22 cellular contexts compared by ENCODE assay signal in the genomic region with DNA sequence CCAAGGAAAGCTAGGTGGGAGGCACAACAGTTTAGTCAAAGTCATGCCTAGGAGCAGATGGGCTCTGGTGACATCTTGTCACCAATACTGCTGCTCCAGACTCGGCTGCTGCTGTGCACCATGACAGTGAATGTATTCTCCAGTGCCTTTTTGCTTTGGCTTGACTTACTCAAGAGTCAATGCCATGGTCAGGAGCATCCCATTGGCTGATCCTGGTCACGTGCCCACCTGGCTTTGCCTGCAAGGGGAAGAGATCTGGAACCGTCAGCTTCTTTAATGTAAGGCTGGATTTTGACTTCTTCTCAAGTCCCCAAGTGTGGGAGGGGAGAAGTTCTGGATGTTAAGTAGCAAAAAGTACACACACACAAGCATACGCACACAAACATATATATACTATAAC. TPM values are rescaled to one million over a fixed set of nuclear protein-coding genes. Genes with fewer than 3 reads are reported as not detected.
"Had no signal": no experiment of that assay in that cellular context is flagged by ENCODE, and none has a peak within 500 bp of the region (broad histone marks: within the 10 kb centered on the region; RNA-seq: fewer than 3 reads in every experiment).

No MANE protein-coding gene starts in this region.

- H3K27me3 ChIP-seq: adrenal gland, colonic mucosa, esophagus muscularis mucosa, gastrocnemius medialis, spleen, tibial artery had no signal

- FAIRE-seq: astrocyte had no signal

- H3K4me1 ChIP-seq: adrenal gland, colonic mucosa, spleen had no signal

- DNase-seq: activated CD8-positive, alpha-beta memory T cell treated with anti-CD3 and anti-CD28 coated beads for 24 hours; activated CD8-positive, alpha-beta memory T cell treated with anti-CD3 and anti-CD28 coated beads, Interleukin-2, amount 50 U/mL, for 4 hours; activated T-cell treated with anti-CD3 and anti-CD28 coated beads, Interleukin-2, amount 50 U/mL, for 24 hours; adrenal gland; colonic mucosa; gastrocnemius medialis; hypothalamus; mucosa of descending colon; nephron progenitor cell; occipital lobe; spleen; stimulated activated CD4-positive, alpha-beta T cell treated with anti-CD3 and anti-CD28 coated beads, Interleukin-4, amount 100 ng/mL, for 1 hour; stimulated activated naive CD4-positive, alpha-beta T cell treated with Interleukin-2 at 50 U/mL for 16 hours; T-cell; tibial artery had no signal

- H3K4me3 ChIP-seq: adrenal gland, colonic mucosa, esophagus muscularis mucosa, gastrocnemius medialis, mucosa of descending colon, spleen, tibial artery had no signal

- ATAC-seq: activated naive CD4-positive, alpha-beta T cell treated with anti-CD3 and anti-CD28 coated beads, Interleukin-2, amount 50 U/mL, for 72 hours; activated T-helper 17 cell treated with anti-CD3 and anti-CD28 coated beads, Interleukin-2, amount 50 U/mL, for 72 hours; gastrocnemius medialis; mucosa of descending colon; T-cell had no signal

- H3K27ac ChIP-seq: adrenal gland, colonic mucosa, gastrocnemius medialis, VCaP had no signal

- H3K36me3 ChIP-seq: adrenal gland, colonic mucosa, esophagus muscularis mucosa, gastrocnemius medialis, spleen, tibial artery had no signal

- H3K9me3 ChIP-seq: adrenal gland, colonic mucosa, esophagus muscularis mucosa, gastrocnemius medialis, mucosa of descending colon, spleen, tibial artery had no signal

RNA-seq across cellular contexts. Expression of a gene that starts 19.9 kb away (rescaled TPM):
- total RNA-seq: activated naive CD4-positive, alpha-beta T cell treated with anti-CD3 and anti-CD28 coated beads, Interleukin-2, amount 50 U/mL, for 72 hours; activated T-helper 17 cell treated with anti-CD3 and anti-CD28 coated beads, Interleukin-2, amount 50 U/mL, for 72 hours; astrocyte; progenitor cell of endocrine pancreas; T-cell; ureter had no signal
